In the genomic region with DNA sequence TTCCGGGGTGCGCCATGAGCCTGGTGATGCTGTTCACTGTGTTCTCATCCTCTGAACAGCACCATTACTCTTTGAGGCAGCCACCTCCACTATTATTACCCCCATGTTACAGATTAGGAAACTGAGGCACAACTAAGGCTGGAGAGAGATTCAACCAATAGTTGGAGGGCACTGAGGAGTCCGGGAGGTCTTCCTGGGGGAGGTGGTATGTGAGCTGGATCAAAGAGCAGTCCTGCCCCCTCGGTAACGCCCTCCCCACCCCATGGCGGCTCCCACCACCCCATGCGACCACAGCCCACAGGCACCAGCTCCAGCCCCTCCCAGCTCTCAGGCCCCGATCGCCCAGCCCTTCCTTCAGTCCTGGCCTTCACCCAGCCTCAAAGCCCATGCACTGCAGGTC, we compare ENCODE assay signal across 22 cellular contexts.
"Had no signal": no experiment of that assay in that cellular context is flagged by ENCODE, and none has a peak within 500 bp of the region (broad histone marks: within the 10 kb centered on the region; RNA-seq: fewer than 3 reads in every experiment).

No MANE protein-coding gene starts in this region.

- FAIRE-seq: RCC 7860 had no signal

- H3K27me3 ChIP-seq: SJSA1 had no signal

- H3K4me2 ChIP-seq: KMS-11 had no signal

- H3K9me3 ChIP-seq: SJSA1 had no signal

- H3K9ac ChIP-seq: KMS-11 had no signal

- DNase-seq: IMR-90, Kasumi-1, MM.1S, NCI-H1092 treated with DMSO at 0.1 percent for 48 hours, NCI-H1436, NCI-H187, NCI-H2029, NCI-H2081 treated with DMSO at 0.1 percent for 48 hours, NCI-H2171, NCI-H226, NCI-H446, NCI-H510A, NCI-H524 treated with DMSO at 0.1 percent for 48 hours, NCI-H69, NCI-H774, Right ventricle myocardium superior, RPMI8226, SIG-M5 had no signal

- H3K4me3 ChIP-seq: SJSA1, SK-N-MC had no signal

- H3K36me3 ChIP-seq: SJSA1 had no signal

- H3K27ac ChIP-seq: KMS-11, SJSA1, SK-N-MC had no signal

- H3K4me1 ChIP-seq: SJSA1 had no signal
